In the genomic region with DNA sequence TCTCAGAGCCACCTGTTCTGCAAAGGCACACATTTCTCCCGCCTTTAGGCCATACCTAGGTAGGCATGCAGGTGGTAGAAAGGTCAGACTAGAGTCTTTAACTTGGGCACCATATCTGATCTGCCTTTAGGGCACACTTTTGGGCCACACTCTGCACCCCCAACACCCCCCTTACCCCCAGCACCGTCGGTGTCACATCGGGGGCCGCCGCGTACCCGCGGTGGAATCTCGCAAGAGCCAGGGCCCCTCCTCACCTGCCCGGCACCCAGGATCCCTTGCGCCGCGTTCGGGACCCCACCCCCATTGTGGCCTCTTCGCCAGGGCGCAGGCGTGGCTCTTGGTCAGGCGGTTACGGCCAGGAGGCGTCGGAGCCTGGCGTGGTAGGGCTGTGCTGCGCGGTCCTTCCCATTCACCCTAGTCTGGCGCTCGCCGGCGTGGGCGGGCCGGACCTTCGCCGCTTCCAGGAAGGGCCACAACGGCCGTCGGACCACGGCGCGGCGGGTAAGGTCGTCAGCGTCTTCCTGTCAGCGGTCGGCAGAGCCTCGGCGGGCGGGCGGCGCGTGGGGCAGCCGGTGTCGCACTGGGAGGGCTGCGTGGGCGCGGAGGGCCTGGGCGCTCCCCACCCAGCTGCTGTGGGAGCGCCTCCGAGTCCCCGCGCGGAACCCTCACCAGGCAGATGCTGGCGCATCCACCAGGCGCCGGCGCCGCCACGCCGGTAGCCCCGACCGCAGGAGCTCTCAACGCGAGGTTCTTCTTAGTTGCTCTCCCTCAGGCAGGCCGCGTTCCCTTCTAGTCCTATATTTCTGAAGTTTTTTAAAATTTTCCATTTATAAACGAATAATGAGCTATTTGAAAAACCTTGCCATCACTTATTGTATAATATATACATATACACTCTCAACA, we compare ENCODE assay signal across 8 cellular contexts. TPM values are rescaled to one million over a fixed set of nuclear protein-coding genes. Genes with fewer than 3 reads are reported as not detected.
A peak's percentile ranks its signal among the peaks of the same experiment; 100 is the strongest.
DNase-seq lines count a peak whose midpoint lies in the region; ATAC-seq and TF ChIP-seq lines count a peak whose summit lies in the region.

A gene (plus strand): TSS at position 341 of the 903 bp plus-strand sequence. CDS start 23,028 bp downstream, outside the sequence.

- peaks cover 14 to 27% of the 10 kb centered on the region in 2 donors for H3K36me3 Mint-ChIP-seq in naive B cell

- peaks cover 5 to 45% (median 32%) of the 10 kb centered on the region in 7 donors for H3K9me3 Mint-ChIP-seq in naive B cell

- ATAC-seq in naive B cell (ENCODE audit: low read depth in 2 of 2) = no peak

- no peaks in the 10 kb centered on the region for H3K27me3 ChIP-seq in vagina

- peak within 1 kb of the TSS in 1 of 6 donors; percentile 30 for H3K27ac Mint-ChIP-seq in naive B cell

- intact Hi-C loops in vagina (cut with DNase I) = no loop called here

- no peak for TF ChIP-seq POLR2A in vagina (IDR thresholded peaks at IDR 0.05)

- peaks cover 15 to 34% (median 24%) of the 10 kb centered on the region in 3 donors for H3K27me3 Mint-ChIP-seq in naive B cell

- DNase-seq in DMS53 (lab: John Stamatoyannopoulos, UW) (peak; percentile 98), GOT3 (lab: John Stamatoyannopoulos, UW) (peak; percentile 27), NCI-H2107 (lab: John Stamatoyannopoulos, UW) (peak; percentile 49), fibroblast of gingiva (ENCODE audit: low read depth) (peak; percentile 68), naive B cell (no peak), vagina (ENCODE audit: extremely low spot score in 2 of 2) (no peak), NK-92 (lab: John Stamatoyannopoulos, UW; ENCODE audit: unreplicated experiment) (no peak)

- peak within 1 kb of the TSS in 7 of 8 donors; percentile 2 to 85 (median 66) for H3K4me3 Mint-ChIP-seq in naive B cell

- TF ChIP-seq CTCF in WI38 (IDR thresholded peaks at IDR 0.05; ENCODE audit: low read depth, low read length) = no peak
- no peak for TF ChIP-seq CTCF in vagina (IDR thresholded peaks at IDR 0.05)

- peaks cover 6% of the 10 kb centered on the region for H3K9me3 ChIP-seq in vagina

- peak within 1 kb of the TSS; percentile 61 for H3K4me3 ChIP-seq in WI38 (ENCODE audit: low read depth, low read length)
- peak within 1 kb of the TSS; percentile 51 to 71 for H3K4me3 ChIP-seq in vagina

- H3K36me3 ChIP-seq in vagina = no peaks in the 10 kb centered on the region

- peak within 1 kb of the TSS; percentile 50 for H3K27ac ChIP-seq in vagina

- H3K4me1 Mint-ChIP-seq in naive B cell = peaks cover 0 to 4% (median 0%) of the 10 kb centered on the region in 3 donors

- peaks cover 4% of the 10 kb centered on the region for H3K4me1 ChIP-seq in vagina

RNA-seq across cellular contexts. Expression of the gene that starts here (rescaled TPM):
- polyA plus RNA-seq in naive B cell (ENCODE audit: low read depth in 6 of 6) = under 1 TPM in 2 of 6 donors, not detected in 4; 0.12 to 0.43 TPM
- 5.6 TPM for total RNA-seq in vagina

Comparison
In these comparisons a context has a peak if more than half of its experiments do, and no peak if none do; other contexts are left out.
1. DNase-seq: peak in DMS53 (single experiment), GOT3 (single experiment), NCI-H2107 (single experiment) and fibroblast of gingiva (single experiment); none in naive B cell (single experiment), vagina (0 of 2) and NK-92 (single experiment).